ENCODE assay signal across 14 cellular contexts in the genomic region with DNA sequence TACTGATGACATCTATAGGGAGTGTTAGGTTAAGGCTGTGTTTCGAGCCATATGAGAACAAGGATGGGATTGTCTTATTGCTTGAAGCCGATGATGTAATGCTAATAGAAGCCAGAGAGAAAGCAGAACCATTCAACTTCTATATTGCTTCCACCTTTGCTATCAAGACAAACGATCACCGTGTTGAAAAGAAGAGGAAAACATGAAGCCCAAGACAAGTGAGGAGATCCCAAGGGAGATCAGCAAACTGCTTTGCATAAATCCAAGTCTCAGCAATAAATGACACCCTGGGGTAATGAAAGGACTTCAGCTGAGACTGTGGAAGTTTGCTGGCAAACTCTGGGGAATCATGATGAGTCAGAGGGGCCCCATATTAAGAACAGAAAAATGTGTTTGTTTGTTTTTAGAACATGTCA.
A peak's percentile ranks its signal among the peaks of the same experiment; 100 is the strongest.
DNase-seq lines count a peak whose midpoint lies in the region; ATAC-seq and TF ChIP-seq lines count a peak whose summit lies in the region.
"Had no signal": no experiment of that assay in that cellular context is flagged by ENCODE, and none has a peak within 500 bp of the region (broad histone marks: within the 10 kb centered on the region; RNA-seq: fewer than 3 reads in every experiment).

No MANE protein-coding gene starts in this region.

- no peak for TF ChIP-seq CTCF in GM10248 (IDR thresholded peaks at IDR 0.05; ENCODE audit: control extremely low read depth, extremely low read depth, low read depth, missing control alignments)

- POLR2A ChIA-PET in GM10248 (lab: Yijun Ruan, JAX) = no interaction called here

- ATAC-seq in HG03175 (IDR thresholded peaks at IDR 0.05; ENCODE audit: unreplicated experiment) = no peak

- DNase-seq in AG08396 (ENCODE audit: low spot score) = peak; percentile 41
- peak; percentile 26 for DNase-seq in HS-5 (ENCODE audit: low read depth)
- peak; percentile 54 for DNase-seq in astrocyte of the hippocampus (ENCODE audit: low read depth, low spot score)
- DNase-seq in medulla oblongata (ENCODE audit: extremely low spot score) = peak; percentile 66
- no peak for DNase-seq in NCI-H2227 (lab: John Stamatoyannopoulos, UW; ENCODE audit: unreplicated experiment)
- DNase-seq in NCI-H187 treated with DMSO at 0.1 percent for 48 hours (lab: John Stamatoyannopoulos, UW) = no peak
- DNase-seq in GM10248 (ENCODE audit: extremely low spot score) = no peak
- DNase-seq: activated CD4-positive, alpha-beta T cell treated with anti-CD3 and anti-CD28 coated beads for 48 hours; activated naive CD8-positive, alpha-beta T cell treated with anti-CD3 and anti-CD28 coated beads for 36 hours; CD4-positive, CD25-positive, alpha-beta regulatory T cell; esophagus squamous epithelium; NCI-H2081 treated with DMSO at 0.1 percent for 48 hours; SHP77 had no signal

- CTCF ChIA-PET in GM10248 (lab: Yijun Ruan, JAX) = interaction anchor here (1.6 kb wide), 1 partner anchor 272 kb away, joined by 3 read pairs; no protein-coding TSS in a partner anchor

Comparison
In these comparisons a context has a peak if more than half of its experiments do, and no peak if none do; other contexts are left out.
1. DNase-seq: peak in AG08396 (single experiment), HS-5 (single experiment), astrocyte of the hippocampus (single experiment) and medulla oblongata (single experiment); none in NCI-H2227 (single experiment), NCI-H187 treated with DMSO at 0.1 percent for 48 hours (single experiment) and GM10248 (single experiment).